18 cellular contexts compared by ENCODE assay signal in genomic region chr6:157438611-157439109, GRCh38. TPM values are rescaled to one million over a fixed set of nuclear protein-coding genes. Genes with fewer than 3 reads are reported as not detected.
DNase-seq lines count a peak whose midpoint lies in the region; ATAC-seq and TF ChIP-seq lines count a peak whose summit lies in the region.
"Had no signal": no experiment of that assay in that cellular context is flagged by ENCODE, and none has a peak within 500 bp of the region (broad histone marks: within the 10 kb centered on the region; RNA-seq: fewer than 3 reads in every experiment).

No MANE protein-coding gene starts in this region.

- H3K9me3 Mint-ChIP-seq in MCF 10A (ENCODE audit: unreplicated experiment): no peaks in the 10 kb centered on the region
- H3K9me3 Mint-ChIP-seq in memory B cell: peaks cover 3% of the 10 kb centered on the region
- no peaks in the 10 kb centered on the region for H3K9me3 Mint-ChIP-seq in osteocyte (ENCODE audit: unreplicated experiment)

- no peaks in the 10 kb centered on the region for H3K4me1 ChIP-seq in breast epithelium

- H3K4me3 ChIP-seq in breast epithelium: no peak overlapping the region
- H3K4me3 ChIP-seq in fibroblast of pulmonary artery (replicated peaks; ENCODE audit: low read depth, low read length): peak overlapping the region; percentile 1
- H3K4me3 ChIP-seq: SJCRH30 had no signal

- intact Hi-C loops in breast epithelium (cut with DNase I; ENCODE audit: low total_unique reads) (no loop called here), MCF 10A (cut with micrococcal nuclease) (no loop called here)

- ATAC-seq in memory B cell (ENCODE audit: low read depth) (no peak), GM21367 (IDR thresholded peaks at IDR 0.05; ENCODE audit: unreplicated experiment) (no peak)
- ATAC-seq: HCT116 had no signal

- BruUV-seq in MCF 10A (replicated peaks; lab: Mats Ljungman, UMichigan): no TSS peak

- H3K4me1 Mint-ChIP-seq in MCF 10A (ENCODE audit: insufficient read depth, unreplicated experiment): peaks cover 11% of the 10 kb centered on the region
- peaks cover 16% of the 10 kb centered on the region for H3K4me1 Mint-ChIP-seq in memory B cell
- H3K4me1 Mint-ChIP-seq in osteocyte (ENCODE audit: unreplicated experiment): peaks cover 19% of the 10 kb centered on the region

- CTCF ChIA-PET in MCF 10A (lab: Yijun Ruan, JAX): no interaction called here

- H3K36me3 Mint-ChIP-seq in MCF 10A (ENCODE audit: insufficient read depth, unreplicated experiment) (no peaks in the 10 kb centered on the region), memory B cell (peaks cover 33% of the 10 kb centered on the region), osteocyte (ENCODE audit: unreplicated experiment) (no peaks in the 10 kb centered on the region)

- TF ChIP-seq CTCF in breast epithelium (IDR thresholded peaks at IDR 0.05) (no peak), MCF 10A (IDR thresholded peaks at IDR 0.05; ENCODE audit: unreplicated experiment) (no peak), fibroblast of pulmonary artery (IDR thresholded peaks at IDR 0.05; ENCODE audit: low read length, missing control alignments) (no peak), osteocyte (IDR thresholded peaks at IDR 0.05) (no peak)

- H3K27me3 Mint-ChIP-seq in MCF 10A (ENCODE audit: insufficient read depth, unreplicated experiment) (no peaks in the 10 kb centered on the region), memory B cell (no peaks in the 10 kb centered on the region), osteocyte (ENCODE audit: unreplicated experiment) (no peaks in the 10 kb centered on the region)
- H3K27me3 Mint-ChIP-seq: activated CD4-positive, alpha-beta T cell treated with anti-CD3 and anti-CD28 coated beads, Interleukin-2, amount 10 ng/mL, durations not matched to agents 24 days and 14 days; activated naive CD8-positive, alpha-beta T cell had no signal

- TF ChIP-seq POLR2A in breast epithelium (IDR thresholded peaks at IDR 0.05): no peak

- POLR2A ChIA-PET in MCF 10A (lab: Yijun Ruan, JAX): no interaction called here

- no peak overlapping the region for H3K4me3 Mint-ChIP-seq in MCF 10A (ENCODE audit: unreplicated experiment)
- H3K4me3 Mint-ChIP-seq in memory B cell: no peak overlapping the region
- no peak overlapping the region for H3K4me3 Mint-ChIP-seq in osteocyte (ENCODE audit: unreplicated experiment)
- H3K4me3 Mint-ChIP-seq: activated CD4-positive, alpha-beta T cell treated with anti-CD3 and anti-CD28 coated beads, Interleukin-2, amount 10 ng/mL, durations not matched to agents 24 days and 14 days; activated naive CD8-positive, alpha-beta T cell had no signal

- H3K9me3 ChIP-seq in breast epithelium: no peaks in the 10 kb centered on the region
- H3K9me3 ChIP-seq: SJCRH30 had no signal

- peak overlapping the region; percentile 4 to 8 for H3K27ac ChIP-seq in breast epithelium
- H3K27ac ChIP-seq: SJCRH30 had no signal

- H3K27me3 ChIP-seq in breast epithelium: no peaks in the 10 kb centered on the region
- H3K27me3 ChIP-seq: SJCRH30 had no signal

- no peaks in the 10 kb centered on the region for H3K36me3 ChIP-seq in breast epithelium
- H3K36me3 ChIP-seq: SJCRH30 had no signal

- no peak overlapping the region for H3K27ac Mint-ChIP-seq in MCF 10A (ENCODE audit: low read depth, unreplicated experiment)
- peak overlapping the region; percentile 74 for H3K27ac Mint-ChIP-seq in memory B cell
- no peak overlapping the region for H3K27ac Mint-ChIP-seq in osteocyte (ENCODE audit: unreplicated experiment)
- H3K27ac Mint-ChIP-seq: activated CD4-positive, alpha-beta T cell treated with anti-CD3 and anti-CD28 coated beads, Interleukin-2, amount 10 ng/mL, durations not matched to agents 24 days and 14 days; activated naive CD8-positive, alpha-beta T cell had no signal

- DNase-seq in breast epithelium (ENCODE audit: low spot score in 2 of 2) (no peak), MCF 10A (ENCODE audit: unreplicated experiment) (no peak), fibroblast of pulmonary artery (ENCODE audit: low read depth) (peak; percentile 68), memory B cell (ENCODE audit: low spot score in 2 of 2) (no peak), osteocyte (ENCODE audit: extremely low spot score, unreplicated experiment) (no peak)
- DNase-seq in activated CD4-positive, alpha-beta T cell treated with anti-CD3 and anti-CD28 coated beads for 1 hour: no peak
- no peak for DNase-seq in stimulated activated naive CD4-positive, alpha-beta T cell treated with Interleukin-2 at 50 U/mL for 16 hours (lab: John Stamatoyannopoulos, UW)
- DNase-seq: 8988T; activated CD4-positive, alpha-beta T cell treated with anti-CD3 and anti-CD28 coated beads, Interleukin-2, amount 10 ng/mL, durations not matched to agents 24 days and 14 days; erythroblast; mesendoderm; NCI-H1417; NCI-H345; SJCRH30; stimulated activated CD4-positive, alpha-beta T cell treated with anti-CD3 and anti-CD28 coated beads, Interleukin-4, amount 100 ng/mL, for 4 hours had no signal

RNA-seq across cellular contexts. Expression of gene ZDHHC14, which starts 57.7 kb away (rescaled TPM):
- total RNA-seq in breast epithelium: 1 to 10 TPM; 4.8 to 9.8 (median 8.5) TPM
- total RNA-seq in MCF 10A (2022): 3.2 and 4.6 TPM in 2 replicates
- total RNA-seq in osteocyte: 8.3 and 9.1 TPM in 2 replicates
